Comparison of ENCODE assay signal across 10 cellular contexts in genomic region chr12:122875590-122876220, GRCh38. TPM values are rescaled to one million over a fixed set of nuclear protein-coding genes. Genes with fewer than 3 reads are reported as not detected.
DNase-seq lines count a peak whose midpoint lies in the region; ATAC-seq, FAIRE-seq and TF ChIP-seq lines count a peak whose summit lies in the region.
"Had no signal": no experiment of that assay in that cellular context is flagged by ENCODE, and none has a peak within 500 bp of the region (broad histone marks: within the 10 kb centered on the region; RNA-seq: fewer than 3 reads in every experiment).

No MANE protein-coding gene starts in this region.

- TF ChIP-seq EP300 in GM12878 (IDR thresholded peaks at IDR 0.05; ENCODE audit: borderline replicate concordance in 1 of 2, control insufficient read depth in 1 of 2, low read depth in 2 of 2, low read length in 2 of 2): peak; percentile 6 to 74; a peak in 2 of 4 replicates

- H3K4me2 ChIP-seq in BLaER1 treated with 17β-estradiol and CSF1 and Interleukin-3, amounts not matched to agents 10 nM and 100 nM: peak overlapping the region; percentile 68 to 99 (median 96)
- H3K4me2 ChIP-seq in GM12878 (ENCODE audit: control insufficient read depth, insufficient read depth): peak overlapping the region; percentile 58

- ATAC-seq in HG03159 (IDR thresholded peaks at IDR 0.05; ENCODE audit: unreplicated experiment): peak; percentile 62
- ATAC-seq in GM12878: peak; percentile 79

- intact Hi-C loops in GM12878 (cut with micrococcal nuclease; ENCODE audit: unreplicated experiment): loop anchor here (10.0 kb wide), 1 partner anchor 359 kb away; the partner anchor contains the start of genes MPHOSPH9 and MTRFR

- BruUV-seq in GM12878 (replicated peaks; lab: Mats Ljungman, UMichigan): TSS peak; percentile 31

- H3K36me3 ChIP-seq in BLaER1 treated with 17β-estradiol and CSF1 and Interleukin-3, amounts not matched to agents 10 nM and 100 nM: peaks cover 0 to 33% (median 6%) of the 10 kb centered on the region in 11 experiments; a peak in 13 of 22 replicates
- peaks cover 0 to 10% of the 10 kb centered on the region in 2 experiments; a peak in 2 of 4 replicates for H3K36me3 ChIP-seq in GM12878 (ENCODE audit: control insufficient read depth in 2 of 2, insufficient read depth in 2 of 2, low read length in 1 of 2)

- peak overlapping the region in 5 of 11 experiments; percentile 32 to 55 (median 48); a peak in 10 of 22 replicates for H3K27ac ChIP-seq in BLaER1 treated with 17β-estradiol and CSF1 and Interleukin-3, amounts not matched to agents 10 nM and 100 nM
- peak overlapping the region; percentile 49; the same call in 1 of the 2 replicates for H3K27ac ChIP-seq in GM12878 (ENCODE audit: control insufficient read depth, insufficient read depth)

- peaks cover 45 to 100% (median 75%) of the 10 kb centered on the region in 11 experiments; a peak in 21 of 22 replicates for H4K20me1 ChIP-seq in BLaER1 treated with 17β-estradiol and CSF1 and Interleukin-3, amounts not matched to agents 10 nM and 100 nM
- H4K20me1 ChIP-seq in GM12878 (ENCODE audit: control insufficient read depth, insufficient read depth): no peaks in the 10 kb centered on the region

- peaks cover 11% of the 10 kb centered on the region for H3K79me2 ChIP-seq in GM12878 (ENCODE audit: control insufficient read depth, insufficient read depth, low read length)

- SMC1A ChIA-PET in GM12878 (lab: Charles Lee; ENCODE audit: uncharacterized antibody, unreplicated experiment): interaction anchor here (1.7 to 1.8 kb wide), 3 partner anchors 10 to 16 kb away, joined by 5 to 8 read pairs (median 8); no protein-coding TSS in a partner anchor

- no peak overlapping the region for H2AFZ ChIP-seq in GM12878 (ENCODE audit: control insufficient read depth, low read depth, low read length)

- FAIRE-seq in GM12878 (lab: Jason Lieb, UNC) (peak; percentile 78), D721Med (lab: Jason Lieb, UNC) (no peak)

- H3K9ac ChIP-seq in BLaER1 treated with 17β-estradiol and CSF1 and Interleukin-3, amounts not matched to agents 10 nM and 100 nM: peak overlapping the region in 8 of 11 experiments; percentile 2 to 55 (median 18); a peak in 11 of 22 replicates
- H3K9ac ChIP-seq in GM12878 (ENCODE audit: control insufficient read depth, insufficient read depth, low read length): no peak overlapping the region

- CTCF ChIA-PET in GM12878 (lab: Yijun Ruan, JAX): interaction anchor here (1.5 to 8.9 kb wide), 2 partner anchors 20 to 77 kb away, joined by 7 to 107 read pairs; partner anchors contain the start of gene VPS37B

- TF ChIP-seq POLR2A in GM19099 (IDR thresholded peaks at IDR 0.05; ENCODE audit: extremely low read depth, insufficient read length, low read depth): peak; percentile 32
- peak; percentile 34; the same call in 1 of the 2 replicates for TF ChIP-seq POLR2A in GM12878 (IDR thresholded peaks at IDR 0.05; ENCODE audit: low read depth, low read length)

- peaks cover 0 to 11% (median 0%) of the 10 kb centered on the region in 11 experiments; a peak in 3 of 22 replicates for H3K27me3 ChIP-seq in BLaER1 treated with 17β-estradiol and CSF1 and Interleukin-3, amounts not matched to agents 10 nM and 100 nM
- no peaks in the 10 kb centered on the region; a peak in 1 of 4 replicates for H3K27me3 ChIP-seq in GM12878 (replicated peaks in 1 of 2; ENCODE audit: control insufficient read depth in 2 of 2, insufficient read depth in 2 of 2, low read length in 1 of 2)

- H3K9me3 ChIP-seq in BLaER1 treated with 17β-estradiol and CSF1 and Interleukin-3, amounts not matched to agents 10 nM and 100 nM (replicated peaks in 1 of 11): no peaks in the 10 kb centered on the region
- H3K9me3 ChIP-seq in GM12878 (replicated peaks; ENCODE audit: control insufficient read depth, insufficient read depth, low read length): no peaks in the 10 kb centered on the region

- POLR2A ChIA-PET in GM12878 (lab: Charles Lee): interaction anchor here (0.5 to 1.9 kb wide), 3 partner anchors 20 to 1023 kb away, joined by 3 to 5 read pairs (median 4); partner anchors contain the start of gene VPS37B

- RAD21 ChIA-PET in GM12878 (lab: Charles Lee; ENCODE audit: unreplicated experiment): interaction anchor here (1.2 kb wide), 2 partner anchors 16 to 26 kb away, joined by 3 to 5 read pairs; no protein-coding TSS in a partner anchor

- TF ChIP-seq CTCF in GM12878 (IDR thresholded peaks at IDR 0.05 in 2 of 3, conservative IDR thresholded peaks at IDR 0.05 in 1 of 3; ENCODE audit: control insufficient read depth in 2 of 3, extremely low read depth in 1 of 3, insufficient read depth in 1 of 3, low read depth in 3 of 3, low read length in 3 of 3): no peak
- TF ChIP-seq CTCF in D721Med (IDR thresholded peaks at IDR 0.05; ENCODE audit: insufficient read depth, missing control alignments): no peak

- in situ Hi-C loops in GM12878 (cut with MboI): no loop called here

- DNase-seq in GM12878 (ENCODE audit: low read depth, low spot score) (peak; percentile 70), D721Med (ENCODE audit: insufficient read length, low spot score) (no peak), hepatic stellate cell (ENCODE audit: low spot score) (no peak), NCI-H1930 (lab: John Stamatoyannopoulos, UW) (no peak), SW480 (ENCODE audit: low spot score) (no peak)
- DNase-seq: GDM1, NCI-H2029 had no signal

- no peak overlapping the region for H3K4me3 ChIP-seq in BLaER1 treated with 17β-estradiol and CSF1 and Interleukin-3, amounts not matched to agents 10 nM and 100 nM
- H3K4me3 ChIP-seq in GM12878: peak overlapping the region; percentile 34; the same call in 1 of the 2 replicates

- WGBS in GM12878 (ENCODE audit: insufficient coverage, insufficient replicate concordance, low lambda C conversion rate, missing lambda C conversion rate): under 1% methylated on average over 7 of the region's 7 CpGs

- peaks cover 92 to 98% (median 97%) of the 10 kb centered on the region in 10 experiments for H3K4me1 ChIP-seq in BLaER1 treated with 17β-estradiol and CSF1 and Interleukin-3, amounts not matched to agents 10 nM and 100 nM
- H3K4me1 ChIP-seq in GM12878 (ENCODE audit: control insufficient read depth, insufficient read depth, low read length): peaks cover 49% of the 10 kb centered on the region

- no peak for TF ChIP-seq RAD21 in GM12878 (IDR thresholded peaks at IDR 0.05; ENCODE audit: insufficient read depth, low read depth, low read length)

TF ChIP-seq in GM12878, 131 proteins besides CTCF, POLR2A, EP300 and RAD21 (continues in another document):
- TF ChIP-seq NR2C2 (IDR thresholded peaks at IDR 0.05; ENCODE audit: borderline replicate concordance, control insufficient read depth, insufficient read length, low read depth): no peak
- TF ChIP-seq RCOR1 (conservative IDR thresholded peaks at IDR 0.05; ENCODE audit: low read depth, low read length): no peak
- no peak for TF ChIP-seq ZNF274 (IDR thresholded peaks at IDR 0.05; ENCODE audit: insufficient read depth, insufficient read length)
- no peak for TF ChIP-seq WRNIP1 (IDR thresholded peaks at IDR 0.05; ENCODE audit: borderline replicate concordance, low read depth, low read length)
- TF ChIP-seq PKNOX1 (IDR thresholded peaks at IDR 0.05): no peak
- no peak for TF ChIP-seq KDM1A (IDR thresholded peaks at IDR 0.05; ENCODE audit: borderline replicate concordance)

RNA-seq across cellular contexts. Expression of gene VPS37B, which starts 20.2 kb away (rescaled TPM):
- 54.9 and 58.5 TPM in 2 replicates for total RNA-seq in GM12878 (2013; cell fraction: nucleolus; rRNA removed)
- 47.5 and 53.3 TPM in 2 replicates for total RNA-seq in GM12878 (2014; rRNA removed)
- 22.3 and 26.5 TPM in 2 replicates for total RNA-seq in GM12878 (2014; rRNA removed; fragmentation: Illumina TruSeq; extraction: Trizol)
- 68.6 and 68.7 TPM in 2 replicates for total RNA-seq in GM12878 (2021)
- polyA plus RNA-seq in GM12878 (2011; ENCODE audit: low read depth): 7.5 TPM
- 11.7 and 13.0 TPM in 2 replicates for polyA plus RNA-seq in GM12878 (2011; rRNA removed)
- polyA plus RNA-seq in GM12878 (2011; cell fraction: cytosol; rRNA removed): 22.7 and 26.9 TPM in 2 replicates
- polyA plus RNA-seq in GM12878 (2011; cell fraction: nucleus; rRNA removed): 24.3 and 28.7 TPM in 2 replicates
- polyA plus RNA-seq in GM12878 (2012): 18.5 and 21.4 TPM in 2 replicates
- 20.1 and 29.5 TPM in 2 replicates for polyA plus RNA-seq in GM12878 (2014; fragmentation: Illumina TruSeq; extraction: Trizol)
- 1 to 10 TPM in 1 of 2 experiments, under 1 TPM in 1; 0.66 to 1.7 TPM for polyA plus RNA-seq in GM12878 (2014; fragmentation: Nextera tagmentation; extraction: Ambion mirVana)
- 54.0 and 63.8 TPM in 2 replicates for polyA plus RNA-seq in GM12878 (2014; rRNA removed)
- polyA plus RNA-seq in GM12878 (2016; fragmentation: Nextera tagmentation; extraction: Ambion mirVana): 10 to 100 TPM; 49.7 to 52.6 TPM
- 10.7 and 17.4 TPM in 2 replicates for polyA minus RNA-seq in GM12878 (2011; rRNA and poly(A)+ RNA removed)
- polyA minus RNA-seq in GM12878 (2011; cell fraction: cytosol; rRNA and poly(A)+ RNA removed): 11.3 and 11.4 TPM in 2 replicates
- 8.9 and 18.9 TPM in 2 replicates for polyA minus RNA-seq in GM12878 (2011; cell fraction: nucleus; rRNA and poly(A)+ RNA removed)

RNA-seq across cellular contexts. Expression of gene HIP1R, which starts 40.4 kb away (rescaled TPM):
- total RNA-seq in GM12878 (2013; cell fraction: nucleolus; rRNA removed): 18.6 and 21.9 TPM in 2 replicates
- 23.3 and 27.7 TPM in 2 replicates for total RNA-seq in GM12878 (2014; rRNA removed)
- 6.9 and 10.2 TPM in 2 replicates for total RNA-seq in GM12878 (2014; rRNA removed; fragmentation: Illumina TruSeq; extraction: Trizol)
- total RNA-seq in GM12878 (2021): 20.7 and 21.7 TPM in 2 replicates
- 3.2 TPM for polyA plus RNA-seq in GM12878 (2011; ENCODE audit: low read depth)
- polyA plus RNA-seq in GM12878 (2011; rRNA removed): 1.1 and 1.6 TPM in 2 replicates
- 1.1 and 3.2 TPM in 2 replicates for polyA plus RNA-seq in GM12878 (2011; cell fraction: cytosol; rRNA removed)
- polyA plus RNA-seq in GM12878 (2011; cell fraction: nucleus; rRNA removed): 17.7 and 27.4 TPM in 2 replicates
- polyA plus RNA-seq in GM12878 (2012): 5.7 and 6.6 TPM in 2 replicates
- polyA plus RNA-seq in GM12878 (2014; fragmentation: Illumina TruSeq; extraction: Trizol): 3.4 and 10.4 TPM in 2 replicates
- polyA plus RNA-seq in GM12878 (2014; fragmentation: Nextera tagmentation; extraction: Ambion mirVana): under 1 TPM; 0.18 to 0.35 TPM
- polyA plus RNA-seq in GM12878 (2014; rRNA removed): 19.9 and 20.8 TPM in 2 replicates
- 10 to 100 TPM; 12.9 to 14.4 TPM for polyA plus RNA-seq in GM12878 (2016; fragmentation: Nextera tagmentation; extraction: Ambion mirVana)
- 1.9 and 5.3 TPM in 2 replicates for polyA minus RNA-seq in GM12878 (2011; rRNA and poly(A)+ RNA removed)
- 1.1 and 1.2 TPM in 2 replicates for polyA minus RNA-seq in GM12878 (2011; cell fraction: cytosol; rRNA and poly(A)+ RNA removed)
- 3.9 and 4.6 TPM in 2 replicates for polyA minus RNA-seq in GM12878 (2011; cell fraction: nucleus; rRNA and poly(A)+ RNA removed)
